1 cellular context compared by ENCODE assay signal in the genomic region with DNA sequence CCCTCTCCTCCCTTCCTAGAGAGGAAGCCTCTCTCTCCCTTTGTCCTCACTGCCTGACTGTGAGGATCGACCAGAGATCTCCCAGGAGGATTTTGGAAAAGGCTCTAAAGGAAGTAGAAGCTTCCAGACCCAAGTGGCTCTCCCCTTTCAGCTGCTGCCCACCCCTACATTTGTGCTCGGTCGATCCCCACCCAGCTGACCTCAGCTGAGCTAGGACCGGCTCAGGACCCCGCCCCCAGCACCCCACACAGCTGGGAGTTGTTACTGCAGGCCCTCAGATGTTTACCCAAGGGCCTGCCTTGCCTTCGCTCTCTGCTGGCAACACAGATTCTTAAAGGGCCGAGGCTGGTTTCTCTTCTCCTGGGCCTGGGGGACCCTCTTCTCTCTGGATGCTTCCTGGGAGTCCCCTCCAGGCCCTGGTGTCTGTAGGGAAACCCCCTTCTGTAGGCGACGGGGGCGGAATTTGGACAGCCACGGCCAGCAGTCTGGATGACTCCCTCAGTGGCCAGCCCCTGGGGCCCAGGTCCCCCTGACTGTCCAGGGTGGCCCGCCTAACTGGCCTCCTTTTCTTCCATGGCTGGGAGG.
TF ChIP-seq lines count a peak whose summit lies in the region.

No MANE protein-coding gene starts in this region.

TF ChIP-seq in H1, 55 proteins besides CTCF, POLR2A, EP300 and RAD21:
- no peak for TF ChIP-seq CEBPB (IDR thresholded peaks at IDR 0.05; ENCODE audit: low read depth, low read length)
- TF ChIP-seq, protein P1, sequence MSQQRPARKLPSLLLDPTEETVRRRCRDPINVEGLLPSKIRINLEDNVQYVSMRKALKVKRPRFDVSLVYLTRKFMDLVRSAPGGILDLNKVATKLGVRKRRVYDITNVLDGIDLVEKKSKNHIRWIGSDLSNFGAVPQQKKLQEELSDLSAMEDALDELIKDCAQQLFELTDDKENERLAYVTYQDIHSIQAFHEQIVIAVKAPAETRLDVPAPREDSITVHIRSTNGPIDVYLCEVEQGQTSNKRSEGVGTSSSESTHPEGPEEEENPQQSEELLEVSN (IDR thresholded peaks at IDR 0.05) = no peak
- no peak for TF ChIP-seq GABPA (IDR thresholded peaks at IDR 0.05; ENCODE audit: borderline replicate concordance, insufficient read depth, low read length)
- TF ChIP-seq JUN (IDR thresholded peaks at IDR 0.05; ENCODE audit: low read depth, low read length) = no peak
- TF ChIP-seq TBP (IDR thresholded peaks at IDR 0.05; ENCODE audit: low read depth, low read length) = no peak
- no peak for TF ChIP-seq RBBP5 (IDR thresholded peaks at IDR 0.05; ENCODE audit: borderline replicate concordance, low read depth, low read length)
- TF ChIP-seq POLR2AphosphoS5 (IDR thresholded peaks at IDR 0.05; ENCODE audit: low read depth, low read length) = no peak
- no peak for TF ChIP-seq BRCA1 (IDR thresholded peaks at IDR 0.05; ENCODE audit: low read depth, low read length)
- no peak for TF ChIP-seq CHD2 (IDR thresholded peaks at IDR 0.05; ENCODE audit: low read length)
